ENCODE assay signal across 8 cellular contexts in the genomic region with DNA sequence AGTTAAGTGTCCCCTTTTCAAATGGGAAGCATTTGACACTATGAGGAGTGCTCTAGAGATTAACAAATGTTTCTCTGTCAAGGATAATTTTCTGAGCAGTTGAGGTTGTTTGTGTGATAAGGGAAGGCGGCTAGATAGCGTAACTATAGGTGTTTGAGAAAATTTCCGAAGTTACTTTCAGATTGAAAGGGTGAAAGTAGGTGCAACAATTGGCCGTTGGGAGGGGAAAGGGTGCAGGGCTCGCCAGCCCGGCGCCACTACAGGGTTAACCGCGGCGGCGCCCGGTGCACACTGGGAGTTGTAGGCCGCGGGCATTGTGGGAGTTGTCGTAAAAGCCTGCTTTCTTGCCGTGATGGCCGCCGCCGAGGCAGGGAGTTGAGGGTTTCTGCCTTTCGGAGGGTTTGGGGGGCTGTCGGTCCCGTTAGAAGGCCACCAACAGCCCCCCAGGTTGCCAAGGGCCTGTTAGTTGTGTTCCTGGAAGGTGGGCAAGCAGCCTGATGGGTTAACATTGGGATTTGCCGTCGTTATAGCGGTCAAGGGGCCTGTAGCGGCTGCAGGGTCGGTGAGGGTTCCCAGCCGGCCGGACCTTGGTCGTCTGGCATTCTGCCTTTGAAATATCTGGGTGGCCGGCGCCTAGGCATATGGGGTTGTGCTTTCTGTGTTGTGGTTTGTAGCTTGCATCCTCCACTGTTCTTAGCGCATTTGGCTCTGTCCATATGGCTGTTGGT. TPM values are rescaled to one million over a fixed set of nuclear protein-coding genes. Genes with fewer than 3 reads are reported as not detected.
DNase-seq lines count a peak whose midpoint lies in the region; ATAC-seq and TF ChIP-seq lines count a peak whose summit lies in the region.

No MANE protein-coding gene starts in this region.

- WGBS in SK-N-SH (ENCODE audit: low lambda C conversion rate) = under 1% methylated on average over 25 of the region's 33 CpGs
- WGBS in thymus = under 1% methylated on average over 33 of the region's 33 CpGs

- TF ChIP-seq POLR2A in NB4 (IDR thresholded peaks at IDR 0.05; ENCODE audit: extremely low read depth, insufficient read length) = peak; percentile 35

- POLR2A ChIA-PET in GM10248 (lab: Yijun Ruan, JAX) (no interaction called here), SK-N-SH (lab: Yijun Ruan, JAX) (no interaction called here)

- H3K27ac ChIP-seq in SK-N-SH (ENCODE audit: low read depth in 2 of 2, low read length in 1 of 2) (peak overlapping the region; percentile 23 to 71; a peak in 2 of 4 replicates), osteoblast (ENCODE audit: low read depth, low read length) (peak overlapping the region; percentile 87), thymus (ENCODE audit: low read depth) (peak overlapping the region; percentile 25)

- H3K9me3 ChIP-seq in SK-N-SH = no peaks in the 10 kb centered on the region
- no peaks in the 10 kb centered on the region for H3K9me3 ChIP-seq in osteoblast (ENCODE audit: low read depth, low read length)
- H3K9me3 ChIP-seq in thymus (ENCODE audit: control insufficient read depth) = no peaks in the 10 kb centered on the region

- no peaks in the 10 kb centered on the region for H3F3A ChIP-seq in SK-N-SH (replicated peaks; ENCODE audit: insufficient read depth)

- peak overlapping the region; percentile 98 for H3K4me3 Mint-ChIP-seq in activated naive CD8-positive, alpha-beta T cell

- CTCF ChIA-PET in GM10248 (lab: Yijun Ruan, JAX) (interaction anchor here (1.0 to 1.7 kb wide), 2 partner anchors 36 to 208 kb away, joined by 3 to 4 read pairs; partner anchors contain the start of gene HSD17B12), SK-N-SH (lab: Yijun Ruan, JAX) (no interaction called here)

- H4K20me1 ChIP-seq in SK-N-SH (ENCODE audit: insufficient read depth) (no peaks in the 10 kb centered on the region), osteoblast (ENCODE audit: insufficient read depth, low read length) (peaks cover 5% of the 10 kb centered on the region)

- H3K27me3 Mint-ChIP-seq in activated naive CD8-positive, alpha-beta T cell = peaks cover 10% of the 10 kb centered on the region

- H3K9ac ChIP-seq in SK-N-SH = peak overlapping the region; percentile 77

- peak; percentile 92 for DNase-seq in GM10248 (ENCODE audit: extremely low spot score)
- DNase-seq in NB4 (ENCODE audit: low read depth) = peak; percentile 91
- peak; percentile 87 for DNase-seq in SK-N-SH
- peak; percentile 80 to 96 (median 90) for DNase-seq in head of caudate nucleus
- peak; percentile 92 for DNase-seq in osteoblast (ENCODE audit: insufficient read length, low spot score, missing footprints)

- TF ChIP-seq EP300 in SK-N-SH (IDR thresholded peaks at IDR 0.05; ENCODE audit: borderline replicate concordance in 1 of 2, low read depth in 1 of 2, low read length in 1 of 2) = peak in 1 of 2 experiments; percentile 18; a peak in 1 of 4 replicates

- H3K9me3 Mint-ChIP-seq in activated naive CD8-positive, alpha-beta T cell (ENCODE audit: low read depth) = no peaks in the 10 kb centered on the region

- peak overlapping the region; percentile 95 for H3K4me3 ChIP-seq in NB4 (ENCODE audit: low read depth, low read length)
- H3K4me3 ChIP-seq in SK-N-SH (ENCODE audit: low read depth in 2 of 2, low read length in 1 of 2) = peak overlapping the region; percentile 60 to 88
- peak overlapping the region; percentile 96 for H3K4me3 ChIP-seq in osteoblast (ENCODE audit: insufficient read depth, low read length)
- H3K4me3 ChIP-seq in thymus (ENCODE audit: low read length) = peak overlapping the region; percentile 67

- intact Hi-C loops in head of caudate nucleus (cut with DNase I) = loop anchor here (2.0 kb wide), 1 partner anchor 37 kb away; the partner anchor contains the start of gene HSD17B12

- peaks cover 6 to 9% of the 10 kb centered on the region in 2 experiments; a peak in 3 of 4 replicates for H3K4me1 ChIP-seq in SK-N-SH (ENCODE audit: control insufficient read depth in 1 of 2, insufficient read depth in 2 of 2, low read depth in 1 of 2, low read length in 1 of 2)
- H3K4me1 ChIP-seq in osteoblast (ENCODE audit: insufficient read depth, low read length) = peaks cover 9% of the 10 kb centered on the region
- peaks cover 7% of the 10 kb centered on the region for H3K4me1 ChIP-seq in thymus (ENCODE audit: control insufficient read depth, insufficient read depth, low read length)

- H3K36me3 ChIP-seq in SK-N-SH (replicated peaks in 1 of 2; ENCODE audit: control insufficient read depth in 1 of 2, insufficient read depth in 2 of 2, low read length in 1 of 2) = no peaks in the 10 kb centered on the region
- H3K36me3 ChIP-seq in osteoblast (ENCODE audit: insufficient read depth, low read length) = no peaks in the 10 kb centered on the region
- H3K36me3 ChIP-seq in thymus (ENCODE audit: control insufficient read depth, insufficient read depth) = no peaks in the 10 kb centered on the region

- H2AFZ ChIP-seq in SK-N-SH (ENCODE audit: low read depth) (peak overlapping the region; percentile 98), osteoblast (ENCODE audit: low read length) (peak overlapping the region; percentile 99)

- peaks cover 23% of the 10 kb centered on the region for H3K4me1 Mint-ChIP-seq in activated naive CD8-positive, alpha-beta T cell (ENCODE audit: low read depth)

- TF ChIP-seq CTCF in GM10248 (IDR thresholded peaks at IDR 0.05; ENCODE audit: control extremely low read depth, extremely low read depth, low read depth, missing control alignments) (no peak), NB4 (IDR thresholded peaks at IDR 0.05; ENCODE audit: low read depth, low read length) (no peak), SK-N-SH (IDR thresholded peaks at IDR 0.05) (no peak), osteoblast (IDR thresholded peaks at IDR 0.05; ENCODE audit: extremely low read depth, low read depth, low read length) (no peak)

- H3K4me2 ChIP-seq in SK-N-SH (peak overlapping the region; percentile 87), osteoblast (ENCODE audit: insufficient read depth, low read length) (peak overlapping the region; percentile 99)

- no peak for TF ChIP-seq RAD21 in SK-N-SH (IDR thresholded peaks at IDR 0.05; ENCODE audit: low read length)

- no peaks in the 10 kb centered on the region for H3K9me2 ChIP-seq in SK-N-SH

- peak; percentile 99 for ATAC-seq in HG02571 (IDR thresholded peaks at IDR 0.05; ENCODE audit: unreplicated experiment)

- H3K79me2 ChIP-seq in SK-N-SH (ENCODE audit: insufficient read depth) = peaks cover 17% of the 10 kb centered on the region
- H3K79me2 ChIP-seq in osteoblast (ENCODE audit: insufficient read depth, low read length) = peaks cover 26% of the 10 kb centered on the region

- peaks cover 6% of the 10 kb centered on the region for H3K36me3 Mint-ChIP-seq in activated naive CD8-positive, alpha-beta T cell

- H3K27me3 ChIP-seq in SK-N-SH (ENCODE audit: insufficient read depth) = peaks cover 13% of the 10 kb centered on the region; the same call in 1 of the 2 replicates
- H3K27me3 ChIP-seq in osteoblast (ENCODE audit: insufficient read depth, low read length) = peaks cover 17% of the 10 kb centered on the region
- H3K27me3 ChIP-seq in thymus (ENCODE audit: control insufficient read depth, insufficient read depth) = peaks cover 6% of the 10 kb centered on the region

- peak overlapping the region; percentile 96 for H3K27ac Mint-ChIP-seq in activated naive CD8-positive, alpha-beta T cell

TF ChIP-seq in SK-N-SH, 30 proteins besides CTCF, POLR2A, EP300 and RAD21 (continues in another document):
- no peak for TF ChIP-seq EZH2phosphoT487 (IDR thresholded peaks at IDR 0.05; ENCODE audit: borderline replicate concordance, low read depth)
- TF ChIP-seq, protein P1, sequence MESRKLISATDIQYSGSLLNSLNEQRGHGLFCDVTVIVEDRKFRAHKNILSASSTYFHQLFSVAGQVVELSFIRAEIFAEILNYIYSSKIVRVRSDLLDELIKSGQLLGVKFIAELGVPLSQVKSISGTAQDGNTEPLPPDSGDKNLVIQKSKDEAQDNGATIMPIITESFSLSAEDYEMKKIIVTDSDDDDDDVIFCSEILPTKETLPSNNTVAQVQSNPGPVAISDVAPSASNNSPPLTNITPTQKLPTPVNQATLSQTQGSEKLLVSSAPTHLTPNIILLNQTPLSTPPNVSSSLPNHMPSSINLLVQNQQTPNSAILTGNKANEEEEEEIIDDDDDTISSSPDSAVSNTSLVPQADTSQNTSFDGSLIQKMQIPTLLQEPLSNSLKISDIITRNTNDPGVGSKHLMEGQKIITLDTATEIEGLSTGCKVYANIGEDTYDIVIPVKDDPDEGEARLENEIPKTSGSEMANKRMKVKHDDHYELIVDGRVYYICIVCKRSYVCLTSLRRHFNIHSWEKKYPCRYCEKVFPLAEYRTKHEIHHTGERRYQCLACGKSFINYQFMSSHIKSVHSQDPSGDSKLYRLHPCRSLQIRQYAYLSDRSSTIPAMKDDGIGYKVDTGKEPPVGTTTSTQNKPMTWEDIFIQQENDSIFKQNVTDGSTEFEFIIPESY (IDR thresholded peaks at IDR 0.05; ENCODE audit: borderline replicate concordance, low read depth) = peak; percentile 74; the same call in 1 of the 2 replicates
- TF ChIP-seq REST (IDR thresholded peaks at IDR 0.05; ENCODE audit: low read depth, low read length) = peak; percentile 54; the same call in 1 of the 2 replicates

RNA-seq across cellular contexts. Expression of gene HSD17B12, which starts 36.5 kb away (rescaled TPM):
- polyA plus RNA-seq in SK-N-SH (2012; rRNA removed) = 19.7 and 27.3 TPM in 2 replicates
- polyA plus RNA-seq in SK-N-SH (2012; cell fraction: cytosol; rRNA removed) = 25.7 and 30.5 TPM in 2 replicates
- polyA plus RNA-seq in SK-N-SH (2012; cell fraction: nucleus; rRNA removed) = 12.4 and 24.9 TPM in 2 replicates
- 114 and 122 TPM in 2 replicates for total RNA-seq in osteoblast
- polyA plus RNA-seq in thymus = 32.1 TPM

Comparison
In these comparisons a context has a peak if more than half of its experiments do, and no peak if none do; other contexts are left out.
1. Peak in every context shown above with its lines: DNase-seq, ATAC-seq, H3K4me3 ChIP-seq and H3K27ac ChIP-seq.
2. H3K27ac ChIP-seq: peak in every context shown above with its lines; median percentile 87 in osteoblast; 47 in SK-N-SH; 25 in thymus.